ENCODE assay signal across 7 cellular contexts in genomic region chrX:20067709-20068315, GRCh38. TPM values are rescaled to one million over a fixed set of nuclear protein-coding genes. Genes with fewer than 3 reads are reported as not detected.
DNase-seq lines count a peak whose midpoint lies in the region; ATAC-seq and FAIRE-seq lines count a peak whose summit lies in the region.

No MANE protein-coding gene starts in this region.

- no peak overlapping the region for H3K4me3 Mint-ChIP-seq in stimulated activated memory B cell treated with anti-CD40 and anti-IgM and Interleukin-4, amounts not matched to agents 10 μg/mL and 1 μg/mL and 100 μg/mL, for 72 hours

- H3K27ac Mint-ChIP-seq in stimulated activated memory B cell treated with anti-CD40 and anti-IgM and Interleukin-4, amounts not matched to agents 10 μg/mL and 1 μg/mL and 100 μg/mL, for 72 hours: no peak overlapping the region

- peak; percentile 44 for FAIRE-seq in HTR-8/SVneo (lab: Jason Lieb, UNC)

- no peaks in the 10 kb centered on the region for H3K36me3 Mint-ChIP-seq in stimulated activated memory B cell treated with anti-CD40 and anti-IgM and Interleukin-4, amounts not matched to agents 10 μg/mL and 1 μg/mL and 100 μg/mL, for 72 hours

- H3K4me1 Mint-ChIP-seq in stimulated activated memory B cell treated with anti-CD40 and anti-IgM and Interleukin-4, amounts not matched to agents 10 μg/mL and 1 μg/mL and 100 μg/mL, for 72 hours: peaks cover 18% of the 10 kb centered on the region

- H3K27me3 Mint-ChIP-seq in stimulated activated memory B cell treated with anti-CD40 and anti-IgM and Interleukin-4, amounts not matched to agents 10 μg/mL and 1 μg/mL and 100 μg/mL, for 72 hours: no peaks in the 10 kb centered on the region

- DNase-seq in HTR-8/SVneo (ENCODE audit: insufficient read length, low spot score): peak; percentile 66
- DNase-seq in SKM-1 (lab: John Stamatoyannopoulos, UW; ENCODE audit: unreplicated experiment): peak; percentile 20
- peak; percentile 3 for DNase-seq in germinal center (ENCODE audit: low spot score)
- DNase-seq in renal cortical epithelial cell (ENCODE audit: low read depth): peak; percentile 93
- DNase-seq in putamen (ENCODE audit: low spot score): no peak

- no peak for ATAC-seq in HG03571 (IDR thresholded peaks at IDR 0.05; ENCODE audit: unreplicated experiment)
- ATAC-seq in stimulated activated memory B cell treated with anti-CD40 and anti-IgM and Interleukin-4, amounts not matched to agents 10 μg/mL and 1 μg/mL and 100 μg/mL, for 72 hours: no peak

- no peaks in the 10 kb centered on the region for H3K9me3 Mint-ChIP-seq in stimulated activated memory B cell treated with anti-CD40 and anti-IgM and Interleukin-4, amounts not matched to agents 10 μg/mL and 1 μg/mL and 100 μg/mL, for 72 hours

RNA-seq across cellular contexts. Expression of gene MAP7D2, which starts 48.9 kb away (rescaled TPM):
- 1.0 and 32.8 TPM in 2 replicates for total RNA-seq in renal cortical epithelial cell
